2 cellular contexts compared by ENCODE assay signal in the genomic region with DNA sequence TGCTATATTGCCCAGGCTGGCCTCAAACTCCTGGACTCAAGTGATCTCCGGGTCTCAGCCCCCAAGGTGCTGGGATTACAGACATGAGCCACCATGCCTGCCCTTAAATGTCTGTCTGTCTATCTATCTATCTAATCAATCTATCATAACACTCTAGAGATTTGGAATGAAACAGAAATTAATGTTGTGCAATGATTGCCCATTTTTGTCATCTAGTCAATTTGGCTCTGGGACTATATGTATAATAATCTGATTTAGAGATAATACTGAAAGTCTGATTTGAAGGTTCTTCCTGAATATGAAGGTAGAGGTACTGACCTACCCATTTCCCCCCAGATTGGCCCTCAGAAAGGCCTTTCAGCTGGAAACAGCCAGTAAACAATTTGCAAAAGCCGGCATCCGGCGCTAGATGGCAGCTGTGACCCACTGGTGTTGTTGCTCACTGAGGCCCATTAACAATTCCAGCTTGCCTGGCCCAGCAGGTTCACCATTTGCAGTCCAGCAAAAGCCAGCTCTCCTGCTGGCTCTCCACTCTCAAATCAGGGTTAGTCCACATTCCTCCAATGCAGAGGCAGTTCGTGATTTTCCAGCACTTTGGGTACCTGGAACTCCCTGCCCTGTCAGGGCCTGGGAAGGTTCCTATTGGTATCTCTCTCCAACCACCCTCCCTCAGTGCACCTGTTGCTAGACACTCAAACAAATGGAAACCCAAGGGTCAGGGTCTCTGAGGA.
TF ChIP-seq lines count a peak whose summit lies in the region.

No MANE protein-coding gene starts in this region.

TF ChIP-seq in HCT116, 20 proteins besides CTCF, POLR2A, EP300 and RAD21:
- TF ChIP-seq SRF (IDR thresholded peaks at IDR 0.05; ENCODE audit: low read depth) (no peak), REST (IDR thresholded peaks at IDR 0.05; ENCODE audit: low read depth) (no peak), TCF7L2 (IDR thresholded peaks at IDR 0.05; ENCODE audit: borderline replicate concordance, extremely low read depth, insufficient read depth, insufficient read length) (no peak), ELF1 (IDR thresholded peaks at IDR 0.05; ENCODE audit: borderline replicate concordance, low read depth) (no peak), EZH2phosphoT487 (IDR thresholded peaks at IDR 0.05; ENCODE audit: borderline replicate concordance) (no peak), ZFX (IDR thresholded peaks at IDR 0.05) (no peak)
TF ChIP-seq in HCT116: peak in this region for 0.

TF ChIP-seq in HepG2, 621 proteins besides CTCF, POLR2A, EP300 and RAD21 (continues in another document):
- TF ChIP-seq SAFB2 (CRISPR knock-in tag; IDR thresholded peaks at IDR 0.05; ENCODE audit: borderline replicate concordance, low read depth) (no peak), ZNF570 (CRISPR knock-in tag; IDR thresholded peaks at IDR 0.05; ENCODE audit: borderline replicate concordance) (no peak), GTF3A (CRISPR knock-in tag; conservative IDR thresholded peaks at IDR 0.05) (peak; percentile 86; the same call in 1 of the 2 replicates), SP4 (CRISPR knock-in tag; IDR thresholded peaks at IDR 0.05) (no peak), ZNF841 (CRISPR knock-in tag; IDR thresholded peaks at IDR 0.05; ENCODE audit: borderline replicate concordance) (no peak), RBFOX2 (IDR thresholded peaks at IDR 0.05; ENCODE audit: low read depth, low read length) (no peak), YY1 (IDR thresholded peaks at IDR 0.05; ENCODE audit: insufficient read depth, insufficient replicate concordance, low read depth, low read length) (peak; percentile 57), ZNF547 (CRISPR knock-in tag; IDR thresholded peaks at IDR 0.05) (peak; percentile 49; the same call in 1 of the 2 replicates), RNF2 (conservative IDR thresholded peaks at IDR 0.05; ENCODE audit: low read depth) (no peak), ZNF512B (CRISPR knock-in tag; IDR thresholded peaks at IDR 0.05; ENCODE audit: borderline replicate concordance) (no peak), ZNF552 (CRISPR knock-in tag; IDR thresholded peaks at IDR 0.05; ENCODE audit: borderline replicate concordance) (no peak), CENPBD1 (CRISPR knock-in tag; IDR thresholded peaks at IDR 0.05; ENCODE audit: borderline replicate concordance, low read depth) (no peak), ZMYM3 (CRISPR knock-in tag; IDR thresholded peaks at IDR 0.05) (no peak), HOXA3 (CRISPR knock-in tag; IDR thresholded peaks at IDR 0.05) (peak; percentile 20; the same call in 1 of the 2 replicates), MLLT10 (CRISPR knock-in tag; IDR thresholded peaks at IDR 0.05) (no peak), YEATS4 (CRISPR knock-in tag; IDR thresholded peaks at IDR 0.05; ENCODE audit: borderline replicate concordance) (no peak), NFYC (CRISPR knock-in tag; IDR thresholded peaks at IDR 0.05) (0 out of 2 replicates have a peak, but pooled peaks have one; percentile 27), TBX2 (CRISPR knock-in tag; IDR thresholded peaks at IDR 0.05; ENCODE audit: borderline replicate concordance) (peak; percentile 66; the same call in 1 of the 2 replicates), ZSCAN30 (CRISPR knock-in tag; IDR thresholded peaks at IDR 0.05) (no peak), GLI4 (CRISPR knock-in tag; IDR thresholded peaks at IDR 0.05; ENCODE audit: borderline replicate concordance) (0 out of 2 replicates have a peak, but pooled peaks have one; percentile 60), GABPB1 (CRISPR knock-in tag; IDR thresholded peaks at IDR 0.05) (no peak), ZNF234 (CRISPR knock-in tag; conservative IDR thresholded peaks at IDR 0.05) (no peak), ZFYVE20 (CRISPR knock-in tag; IDR thresholded peaks at IDR 0.05; ENCODE audit: borderline replicate concordance, low read depth) (no peak), MXI1 (IDR thresholded peaks at IDR 0.05; ENCODE audit: borderline replicate concordance, low read depth, low read length) (peak; percentile 33; the same call in 1 of the 3 replicates), HNRNPK (IDR thresholded peaks at IDR 0.05; ENCODE audit: low read depth, low read length, poor library complexity, severe bottlenecking) (no peak), ZNF619 (CRISPR knock-in tag; IDR thresholded peaks at IDR 0.05) (0 out of 2 replicates have a peak, but pooled peaks have one; percentile 52), GATAD1 (CRISPR knock-in tag; IDR thresholded peaks at IDR 0.05) (no peak), NONO (IDR thresholded peaks at IDR 0.05) (no peak), NONO (CRISPR knock-in tag; conservative IDR thresholded peaks at IDR 0.05) (peak; percentile 61), MIXL1 (CRISPR knock-in tag; IDR thresholded peaks at IDR 0.05) (peak; percentile 86), SOX5 (CRISPR knock-in tag; IDR thresholded peaks at IDR 0.05; ENCODE audit: borderline replicate concordance) (peak; percentile 63), NFRKB (IDR thresholded peaks at IDR 0.05) (no peak), NR2F2 (IDR thresholded peaks at IDR 0.05; ENCODE audit: borderline replicate concordance, low read depth) (no peak), CEBPG (CRISPR knock-in tag; IDR thresholded peaks at IDR 0.05) (0 out of 2 replicates have a peak, but pooled peaks have one; percentile 37), SP140L (CRISPR knock-in tag; IDR thresholded peaks at IDR 0.05; ENCODE audit: borderline replicate concordance) (0 out of 2 replicates have a peak, but pooled peaks have one; percentile 45), FOXO1 (CRISPR knock-in tag; IDR thresholded peaks at IDR 0.05) (peak; percentile 86), ZNF274 (CRISPR knock-in tag; IDR thresholded peaks at IDR 0.05) (peak; percentile 81; the same call in 1 of the 2 replicates), DNMT3B (CRISPR knock-in tag; conservative IDR thresholded peaks at IDR 0.05) (no peak), ZNF761 (CRISPR knock-in tag; conservative IDR thresholded peaks at IDR 0.05) (0 out of 2 replicates have a peak, but pooled peaks have one; percentile 72), ZNF446 (CRISPR knock-in tag; IDR thresholded peaks at IDR 0.05) (no peak)
- TF ChIP-seq, protein P1, sequence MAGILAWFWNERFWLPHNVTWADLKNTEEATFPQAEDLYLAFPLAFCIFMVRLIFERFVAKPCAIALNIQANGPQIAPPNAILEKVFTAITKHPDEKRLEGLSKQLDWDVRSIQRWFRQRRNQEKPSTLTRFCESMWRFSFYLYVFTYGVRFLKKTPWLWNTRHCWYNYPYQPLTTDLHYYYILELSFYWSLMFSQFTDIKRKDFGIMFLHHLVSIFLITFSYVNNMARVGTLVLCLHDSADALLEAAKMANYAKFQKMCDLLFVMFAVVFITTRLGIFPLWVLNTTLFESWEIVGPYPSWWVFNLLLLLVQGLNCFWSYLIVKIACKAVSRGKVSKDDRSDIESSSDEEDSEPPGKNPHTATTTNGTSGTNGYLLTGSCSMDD (CRISPR knock-in tag; IDR thresholded peaks at IDR 0.05) = no peak
- TF ChIP-seq, protein P2, sequence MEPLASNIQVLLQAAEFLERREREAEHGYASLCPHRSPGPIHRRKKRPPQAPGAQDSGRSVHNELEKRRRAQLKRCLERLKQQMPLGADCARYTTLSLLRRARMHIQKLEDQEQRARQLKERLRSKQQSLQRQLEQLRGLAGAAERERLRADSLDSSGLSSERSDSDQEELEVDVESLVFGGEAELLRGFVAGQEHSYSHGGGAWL (CRISPR knock-in tag; IDR thresholded peaks at IDR 0.05) = no peak
- TF ChIP-seq, protein P3, sequence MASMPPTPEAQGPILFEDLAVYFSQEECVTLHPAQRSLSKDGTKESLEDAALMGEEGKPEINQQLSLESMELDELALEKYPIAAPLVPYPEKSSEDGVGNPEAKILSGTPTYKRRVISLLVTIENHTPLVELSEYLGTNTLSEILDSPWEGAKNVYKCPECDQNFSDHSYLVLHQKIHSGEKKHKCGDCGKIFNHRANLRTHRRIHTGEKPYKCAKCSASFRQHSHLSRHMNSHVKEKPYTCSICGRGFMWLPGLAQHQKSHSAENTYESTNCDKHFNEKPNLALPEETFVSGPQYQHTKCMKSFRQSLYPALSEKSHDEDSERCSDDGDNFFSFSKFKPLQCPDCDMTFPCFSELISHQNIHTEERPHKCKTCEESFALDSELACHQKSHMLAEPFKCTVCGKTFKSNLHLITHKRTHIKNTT (CRISPR knock-in tag; IDR thresholded peaks at IDR 0.05) = no peak
- TF ChIP-seq, protein P4, sequence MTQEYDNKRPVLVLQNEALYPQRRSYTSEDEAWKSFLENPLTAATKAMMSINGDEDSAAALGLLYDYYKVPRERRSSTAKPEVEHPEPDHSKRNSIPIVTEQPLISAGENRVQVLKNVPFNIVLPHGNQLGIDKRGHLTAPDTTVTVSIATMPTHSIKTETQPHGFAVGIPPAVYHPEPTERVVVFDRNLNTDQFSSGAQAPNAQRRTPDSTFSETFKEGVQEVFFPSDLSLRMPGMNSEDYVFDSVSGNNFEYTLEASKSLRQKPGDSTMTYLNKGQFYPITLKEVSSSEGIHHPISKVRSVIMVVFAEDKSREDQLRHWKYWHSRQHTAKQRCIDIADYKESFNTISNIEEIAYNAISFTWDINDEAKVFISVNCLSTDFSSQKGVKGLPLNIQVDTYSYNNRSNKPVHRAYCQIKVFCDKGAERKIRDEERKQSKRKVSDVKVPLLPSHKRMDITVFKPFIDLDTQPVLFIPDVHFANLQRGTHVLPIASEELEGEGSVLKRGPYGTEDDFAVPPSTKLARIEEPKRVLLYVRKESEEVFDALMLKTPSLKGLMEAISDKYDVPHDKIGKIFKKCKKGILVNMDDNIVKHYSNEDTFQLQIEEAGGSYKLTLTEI (CRISPR knock-in tag; conservative IDR thresholded peaks at IDR 0.05) = no peak
- TF ChIP-seq, protein P5, sequence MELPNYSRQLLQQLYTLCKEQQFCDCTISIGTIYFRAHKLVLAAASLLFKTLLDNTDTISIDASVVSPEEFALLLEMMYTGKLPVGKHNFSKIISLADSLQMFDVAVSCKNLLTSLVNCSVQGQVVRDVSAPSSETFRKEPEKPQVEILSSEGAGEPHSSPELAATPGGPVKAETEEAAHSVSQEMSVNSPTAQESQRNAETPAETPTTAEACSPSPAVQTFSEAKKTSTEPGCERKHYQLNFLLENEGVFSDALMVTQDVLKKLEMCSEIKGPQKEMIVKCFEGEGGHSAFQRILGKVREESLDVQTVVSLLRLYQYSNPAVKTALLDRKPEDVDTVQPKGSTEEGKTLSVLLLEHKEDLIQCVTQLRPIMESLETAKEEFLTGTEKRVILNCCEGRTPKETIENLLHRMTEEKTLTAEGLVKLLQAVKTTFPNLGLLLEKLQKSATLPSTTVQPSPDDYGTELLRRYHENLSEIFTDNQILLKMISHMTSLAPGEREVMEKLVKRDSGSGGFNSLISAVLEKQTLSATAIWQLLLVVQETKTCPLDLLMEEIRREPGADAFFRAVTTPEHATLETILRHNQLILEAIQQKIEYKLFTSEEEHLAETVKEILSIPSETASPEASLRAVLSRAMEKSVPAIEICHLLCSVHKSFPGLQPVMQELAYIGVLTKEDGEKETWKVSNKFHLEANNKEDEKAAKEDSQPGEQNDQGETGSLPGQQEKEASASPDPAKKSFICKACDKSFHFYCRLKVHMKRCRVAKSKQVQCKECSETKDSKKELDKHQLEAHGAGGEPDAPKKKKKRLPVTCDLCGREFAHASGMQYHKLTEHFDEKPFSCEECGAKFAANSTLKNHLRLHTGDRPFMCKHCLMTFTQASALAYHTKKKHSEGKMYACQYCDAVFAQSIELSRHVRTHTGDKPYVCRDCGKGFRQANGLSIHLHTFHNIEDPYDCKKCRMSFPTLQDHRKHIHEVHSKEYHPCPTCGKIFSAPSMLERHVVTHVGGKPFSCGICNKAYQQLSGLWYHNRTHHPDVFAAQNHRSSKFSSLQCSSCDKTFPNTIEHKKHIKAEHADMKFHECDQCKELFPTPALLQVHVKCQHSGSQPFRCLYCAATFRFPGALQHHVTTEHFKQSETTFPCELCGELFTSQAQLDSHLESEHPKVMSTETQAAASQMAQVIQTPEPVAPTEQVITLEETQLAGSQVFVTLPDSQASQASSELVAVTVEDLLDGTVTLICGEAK (IDR thresholded peaks at IDR 0.05) = no peak
- TF ChIP-seq, protein P5 (CRISPR knock-in tag; IDR thresholded peaks at IDR 0.05) = no peak
